ENCODE assay signal across 8 cellular contexts in genomic region chr7:45136106-45137060, GRCh38.
DNase-seq lines count a peak whose midpoint lies in the region; ATAC-seq lines count a peak whose summit lies in the region.

No MANE protein-coding gene starts in this region.

- H3K27me3 ChIP-seq in duodenal mucosa (ENCODE audit: control insufficient read depth in 1 of 2, insufficient read depth in 2 of 2, low read length in 2 of 2) = no peaks in the 10 kb centered on the region

- H3K4me1 ChIP-seq in duodenal mucosa (ENCODE audit: control insufficient read depth in 1 of 2, insufficient read depth in 2 of 2, low read length in 2 of 2) = peaks cover 14 to 17% of the 10 kb centered on the region in 2 donors

- peak overlapping the region; percentile 21 to 23 for H3K4me3 ChIP-seq in duodenal mucosa (ENCODE audit: low read depth in 1 of 2, low read length in 2 of 2)

- ATAC-seq in HG03521 (IDR thresholded peaks at IDR 0.05; ENCODE audit: unreplicated experiment) (peak; percentile 63), HG03095 (IDR thresholded peaks at IDR 0.05; ENCODE audit: unreplicated experiment) (no peak)

- DNase-seq in ELR (ENCODE audit: low read depth) (peak; percentile 80), NCI-H774 (lab: John Stamatoyannopoulos, UW) (peak; percentile 60), medulla oblongata (ENCODE audit: extremely low spot score) (peak; percentile 95)
- DNase-seq in activated CD4-positive, alpha-beta T cell treated with anti-CD3 and anti-CD28 coated beads, Interleukin-2, amount 50 U/mL, for 48 hours = peak; percentile 65 to 72
- peak; percentile 12 for DNase-seq in stimulated activated CD8-positive, alpha-beta memory T cell treated with anti-CD3 and anti-CD28 coated beads, Interleukin-12 subunit alpha, Interleukin-12 subunit beta, amount 100 ng/mL, for 24 hours (ENCODE audit: extremely low read depth)

- H3K27ac ChIP-seq in duodenal mucosa (ENCODE audit: low read depth, low read length) = peak overlapping the region; percentile 30

- peak overlapping the region; percentile 30 to 44 for H3K9ac ChIP-seq in duodenal mucosa (ENCODE audit: low read depth in 1 of 2, low read length in 2 of 2)

- no peaks in the 10 kb centered on the region for H3K9me3 ChIP-seq in duodenal mucosa (ENCODE audit: control insufficient read depth in 1 of 2, low read length in 2 of 2)

- H3K36me3 ChIP-seq in duodenal mucosa (ENCODE audit: control insufficient read depth in 1 of 2, insufficient read depth in 2 of 2, low read length in 2 of 2) = no peaks in the 10 kb centered on the region

Comparison
In these comparisons a context has a peak if more than half of its experiments do, and no peak if none do; other contexts are left out.
1. DNase-seq: peak in every context shown above with its lines; median percentile 95 in medulla oblongata; 80 in ELR; 68 in activated CD4-positive, alpha-beta T cell treated with anti-CD3 and anti-CD28 coated beads, Interleukin-2, amount 50 U/mL, for 48 hours; 60 in NCI-H774; 12 in stimulated activated CD8-positive, alpha-beta memory T cell treated with anti-CD3 and anti-CD28 coated beads, Interleukin-12 subunit alpha, Interleukin-12 subunit beta, amount 100 ng/mL, for 24 hours.